21 cellular contexts compared by ENCODE assay signal in genomic region chr17:26782153-26782552, GRCh38.
DNase-seq lines count a peak whose midpoint lies in the region; ATAC-seq, FAIRE-seq and TF ChIP-seq lines count a peak whose summit lies in the region.
"Had no signal": no experiment of that assay in that cellular context is flagged by ENCODE, and none has a peak within 500 bp of the region (broad histone marks: within the 10 kb centered on the region; RNA-seq: fewer than 3 reads in every experiment).

No MANE protein-coding gene starts in this region.

- in situ Hi-C loops in HepG2 (cut with HindIII; ENCODE audit: extremely low pct_ligation_motif_present, low pct_unique_long_range_greater_than_20kb): no loop called here
- in situ Hi-C loops in HAP-1 (cut with MboI; ENCODE audit: low sequenced_read_pairs): no loop called here

- H3K79me2 ChIP-seq in HepG2 (ENCODE audit: insufficient read depth, low read length) (no peaks in the 10 kb centered on the region), Karpas-422 (ENCODE audit: low read length) (no peaks in the 10 kb centered on the region)

- H3K27me3 ChIP-seq in right lobe of liver: no peaks in the 10 kb centered on the region
- H3K27me3 ChIP-seq in HepG2 (ENCODE audit: control insufficient read depth in 1 of 2, insufficient read depth in 2 of 2, low read length in 2 of 2): no peaks in the 10 kb centered on the region
- peaks cover 0 to 6% (median 0%) of the 10 kb centered on the region in 3 donors for H3K27me3 ChIP-seq in sigmoid colon
- no peaks in the 10 kb centered on the region for H3K27me3 ChIP-seq in Karpas-422 (ENCODE audit: low read length)
- H3K27me3 ChIP-seq in HAP-1 (ENCODE audit: low read depth): no peaks in the 10 kb centered on the region
- H3K27me3 ChIP-seq: BE2C had no signal

- no peak overlapping the region for H3K4me2 ChIP-seq in HepG2 (ENCODE audit: low read depth, low read length)
- H3K4me2 ChIP-seq in Karpas-422 (ENCODE audit: low read depth, low read length, poor library complexity, severe bottlenecking): no peak overlapping the region
- H3K4me2 ChIP-seq: GM23338 had no signal

- ATAC-seq in right lobe of liver: no peak
- ATAC-seq in HepG2: no peak
- ATAC-seq: GM23338, HCT116 had no signal

- H3K4me3 ChIP-seq in right lobe of liver (no peak overlapping the region), HepG2 (replicated peaks in 1 of 3; ENCODE audit: insufficient read depth in 1 of 3, low read depth in 2 of 3, low read length in 3 of 3) (no peak overlapping the region), iPS-18c (ENCODE audit: insufficient read depth, low read depth, low read length) (peak overlapping the region; percentile 0; the same call in 1 of the 2 replicates), sigmoid colon (no peak overlapping the region), Karpas-422 (ENCODE audit: low read length) (no peak overlapping the region), HAP-1 (no peak overlapping the region)
- H3K4me3 ChIP-seq: GM23338 had no signal

- no peak overlapping the region for H3K9ac ChIP-seq in HepG2 (ENCODE audit: insufficient read depth, low read depth, low read length)
- H3K9ac ChIP-seq in Karpas-422 (ENCODE audit: low read length): no peak overlapping the region

- no TSS peak for BruUV-seq in HepG2 (replicated peaks; lab: Mats Ljungman, UMichigan)

- TF ChIP-seq CTCF in right lobe of liver (IDR thresholded peaks at IDR 0.05) (no peak), HepG2 (CRISPR knock-in tag; IDR thresholded peaks at IDR 0.05) (no peak), sigmoid colon (IDR thresholded peaks at IDR 0.05) (no peak)

- no peaks in the 10 kb centered on the region for H3K4me1 ChIP-seq in right lobe of liver
- no peaks in the 10 kb centered on the region for H3K4me1 ChIP-seq in HepG2 (ENCODE audit: insufficient read depth, low read length)
- no peaks in the 10 kb centered on the region for H3K4me1 ChIP-seq in sigmoid colon
- H3K4me1 ChIP-seq in Karpas-422 (ENCODE audit: low read length): no peaks in the 10 kb centered on the region
- no peaks in the 10 kb centered on the region for H3K4me1 ChIP-seq in HAP-1
- H3K4me1 ChIP-seq: BE2C had no signal

- TF ChIP-seq POLR2A in right lobe of liver (IDR thresholded peaks at IDR 0.05) (no peak), HepG2 (IDR thresholded peaks at IDR 0.05; ENCODE audit: insufficient read depth in 1 of 2, low read depth in 2 of 2, low read length in 2 of 2) (no peak), sigmoid colon (IDR thresholded peaks at IDR 0.05) (no peak)

- H3K27ac ChIP-seq in right lobe of liver: no peak overlapping the region
- no peak overlapping the region for H3K27ac ChIP-seq in HepG2 (ENCODE audit: extremely low read length, insufficient read depth, low read length)
- H3K27ac ChIP-seq in sigmoid colon: no peak overlapping the region
- no peak overlapping the region for H3K27ac ChIP-seq in Karpas-422 (ENCODE audit: low read length)

- H3K36me3 ChIP-seq in right lobe of liver: no peaks in the 10 kb centered on the region
- no peaks in the 10 kb centered on the region for H3K36me3 ChIP-seq in HepG2 (replicated peaks in 1 of 2; ENCODE audit: control insufficient read depth in 1 of 2, insufficient read depth in 2 of 2, low read length in 2 of 2)
- no peaks in the 10 kb centered on the region for H3K36me3 ChIP-seq in sigmoid colon
- no peaks in the 10 kb centered on the region for H3K36me3 ChIP-seq in Karpas-422 (ENCODE audit: insufficient read depth, low read length)
- no peaks in the 10 kb centered on the region for H3K36me3 ChIP-seq in HAP-1 (replicated peaks)
- H3K36me3 ChIP-seq: BE2C had no signal

- no peak for TF ChIP-seq RAD21 in HepG2 (CRISPR knock-in tag; IDR thresholded peaks at IDR 0.05)

- H2AFZ ChIP-seq in HepG2 (ENCODE audit: low read length): no peak overlapping the region
- H2AFZ ChIP-seq in Karpas-422 (ENCODE audit: low read length): no peak overlapping the region
- H2AFZ ChIP-seq: GM23338 had no signal

- H4K20me1 ChIP-seq in HepG2 (ENCODE audit: insufficient read depth, low read length): no peaks in the 10 kb centered on the region
- H4K20me1 ChIP-seq in Karpas-422 (ENCODE audit: insufficient read depth, low read depth, low read length): no peaks in the 10 kb centered on the region

- FAIRE-seq in HepG2 (lab: Jason Lieb, UNC): no peak
- FAIRE-seq: G401.6, GM12892, GM18507, H54 had no signal

- intact Hi-C loops in right lobe of liver (cut with DNase I): no loop called here
- intact Hi-C loops in HepG2 (cut with micrococcal nuclease; ENCODE audit: unreplicated experiment): no loop called here
- intact Hi-C loops in sigmoid colon (cut with DNase I): no loop called here

- DNase-seq in right lobe of liver (peak in 2 of 3 donors; percentile 28 to 33), HepG2 (ENCODE audit: low spot score) (no peak), sigmoid colon (peak; percentile 52), Karpas-422 (no peak), HAP-1 (ENCODE audit: low spot score in 2 of 2) (no peak), HPDE6-E6E7 (ENCODE audit: extremely low spot score) (no peak)
- DNase-seq: BE2C; C1 segment of cervical spinal cord; CD4-positive, CD25-positive, alpha-beta regulatory T cell; CD8-positive, alpha-beta memory T cell; COR-L47; DMS 273 treated with DMSO at 0.1 percent for 48 hours; DMS53; HFFc6 had no signal

- H3K9me3 ChIP-seq in right lobe of liver: peaks cover 0 to 9% (median 0%) of the 10 kb centered on the region in 4 donors
- H3K9me3 ChIP-seq in HepG2 (ENCODE audit: low read length): peaks cover 77% of the 10 kb centered on the region
- H3K9me3 ChIP-seq in iPS-18c (ENCODE audit: control insufficient read depth, insufficient read depth, low read length): peaks cover 32% of the 10 kb centered on the region
- H3K9me3 ChIP-seq in sigmoid colon: peaks cover 0 to 28% (median 2%) of the 10 kb centered on the region in 4 donors
- H3K9me3 ChIP-seq in Karpas-422 (ENCODE audit: low read length): peaks cover 41% of the 10 kb centered on the region
- peaks cover 4% of the 10 kb centered on the region; the same call in 1 of the 2 replicates for H3K9me3 ChIP-seq in HAP-1
- H3K9me3 ChIP-seq: BE2C had no signal

- no peak for TF ChIP-seq EP300 in HepG2 (IDR thresholded peaks at IDR 0.05; ENCODE audit: low read depth in 2 of 2, low read length in 2 of 2)
- TF ChIP-seq EP300 in HepG2 (CRISPR knock-in tag; IDR thresholded peaks at IDR 0.05; ENCODE audit: borderline replicate concordance): no peak
- no peak for TF ChIP-seq EP300 in sigmoid colon (IDR thresholded peaks at IDR 0.05)

- no peaks in the 10 kb centered on the region for H3K9me2 ChIP-seq in Karpas-422 (replicated peaks; ENCODE audit: insufficient read depth, low read length)

- 51% methylated on average over 6 of the region's 6 CpGs for WGBS in right lobe of liver (ENCODE audit: insufficient coverage, low coverage, low lambda C conversion rate, missing lambda C conversion rate)
- WGBS in HepG2 (ENCODE audit: low lambda C conversion rate): 2% methylated on average over 6 of the region's 6 CpGs
- WGBS in sigmoid colon, 2 donors: 76 to 77% methylated on average over 6 of the region's 6 CpGs

- POLR2A ChIA-PET in HepG2 (lab: Yijun Ruan, JAX): no interaction called here

- CTCF ChIA-PET in HepG2 (lab: Yijun Ruan, JAX; ENCODE audit: low intra/inter-chr PET ratio, low total read pairs): no interaction called here

TF ChIP-seq in HepG2, 621 proteins besides CTCF, POLR2A, EP300 and RAD21 (continues in another document):
- TF ChIP-seq ZMAT3 (CRISPR knock-in tag; conservative IDR thresholded peaks at IDR 0.05) (no peak), LRRFIP1 (CRISPR knock-in tag; conservative IDR thresholded peaks at IDR 0.05) (no peak), DRAP1 (CRISPR knock-in tag; IDR thresholded peaks at IDR 0.05) (no peak), ZNF292 (CRISPR knock-in tag; IDR thresholded peaks at IDR 0.05; ENCODE audit: borderline replicate concordance, low read depth) (no peak), ETV5 (CRISPR knock-in tag; IDR thresholded peaks at IDR 0.05; ENCODE audit: borderline replicate concordance) (no peak), ZEB1 (IDR thresholded peaks at IDR 0.05; ENCODE audit: insufficient replicate concordance, low read depth) (no peak), MEIS1 (CRISPR knock-in tag; IDR thresholded peaks at IDR 0.05; ENCODE audit: borderline replicate concordance) (no peak), KDM6A (CRISPR knock-in tag; IDR thresholded peaks at IDR 0.05; ENCODE audit: low read depth) (no peak), MAFF (IDR thresholded peaks at IDR 0.05; ENCODE audit: low read depth, low read length) (no peak), ATF3 (CRISPR knock-in tag; IDR thresholded peaks at IDR 0.05) (no peak), ZNF12 (CRISPR knock-in tag; IDR thresholded peaks at IDR 0.05) (no peak), SMYD3 (CRISPR knock-in tag; IDR thresholded peaks at IDR 0.05) (no peak)

Comparison
In these comparisons a context has a peak if more than half of its experiments do, and no peak if none do; other contexts are left out.
1. DNase-seq: peak in right lobe of liver (2 of 3) and sigmoid colon (single experiment); none in HepG2 (single experiment), Karpas-422 (single experiment), HAP-1 (0 of 2) and HPDE6-E6E7 (single experiment).